In the genomic region with DNA sequence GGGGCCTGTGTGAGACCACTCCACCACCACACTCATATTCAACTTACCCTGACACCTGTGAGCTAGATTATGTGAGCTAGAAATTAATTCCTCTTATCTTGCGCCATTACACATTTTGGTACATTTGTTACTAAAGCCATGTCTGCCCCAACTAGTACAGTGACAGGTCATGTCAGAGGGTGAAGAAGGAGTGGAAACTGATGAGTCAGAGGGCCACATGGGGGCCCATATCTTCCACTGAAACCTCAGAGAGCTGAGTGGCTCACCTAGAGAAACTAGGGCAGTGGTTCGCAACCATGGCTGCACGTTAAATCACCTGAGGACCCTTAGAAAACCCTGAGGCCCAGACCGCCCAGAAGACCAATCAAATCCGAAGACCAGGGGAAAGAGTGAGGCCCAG, we compare ENCODE assay signal across 19 cellular contexts. TPM values are rescaled to one million over a fixed set of nuclear protein-coding genes. Genes with fewer than 3 reads are reported as not detected.
DNase-seq lines count a peak whose midpoint lies in the region; ATAC-seq and TF ChIP-seq lines count a peak whose summit lies in the region.
"Had no signal": no experiment of that assay in that cellular context is flagged by ENCODE, and none has a peak within 500 bp of the region (broad histone marks: within the 10 kb centered on the region; RNA-seq: fewer than 3 reads in every experiment).

No MANE protein-coding gene starts in this region.

- no peaks in the 10 kb centered on the region for H3K9me2 ChIP-seq in GM23338 (ENCODE audit: insufficient read depth)

- peaks cover 5% of the 10 kb centered on the region for H3K27me3 Mint-ChIP-seq in activated CD8-positive, alpha-beta memory T cell treated with anti-CD3 and anti-CD28 coated beads, Interleukin-2, amount 10 ng/mL, durations not matched to agents 7 days and 5 days
- H3K27me3 Mint-ChIP-seq in GM23338 (ENCODE audit: insufficient read depth, low read depth, poor library complexity) (peaks cover 3% of the 10 kb centered on the region), immature natural killer cell (ENCODE audit: low read depth in 3 of 3) (peaks cover 0 to 3% (median 2%) of the 10 kb centered on the region in 3 donors)
- no peaks in the 10 kb centered on the region for H3K27me3 Mint-ChIP-seq in activated naive CD8-positive, alpha-beta T cell treated with anti-CD3 and anti-CD28 coated beads, Interleukin-2, amount 50 U/mL, for 24 hours

- ATAC-seq in activated CD8-positive, alpha-beta memory T cell treated with anti-CD3 and anti-CD28 coated beads, Interleukin-2, amount 10 ng/mL, durations not matched to agents 7 days and 5 days: peak; percentile 57
- ATAC-seq in GM23338 (no peak), body of pancreas (no peak)
- peak; percentile 96 for ATAC-seq in activated naive CD8-positive, alpha-beta T cell treated with anti-CD3 and anti-CD28 coated beads, Interleukin-2, amount 50 U/mL, for 24 hours
- ATAC-seq: HCT116 had no signal

- CTCF ChIA-PET in activated CD8-positive, alpha-beta memory T cell treated with anti-CD3 and anti-CD28 coated beads, Interleukin-2, amount 10 ng/mL, durations not matched to agents 7 days and 5 days (lab: Charles Lee): no interaction called here

- H3K27me3 ChIP-seq in GM23338 (ENCODE audit: insufficient read depth) (no peaks in the 10 kb centered on the region), body of pancreas (no peaks in the 10 kb centered on the region)

- DNase-seq in activated CD8-positive, alpha-beta memory T cell treated with anti-CD3 and anti-CD28 coated beads, Interleukin-2, amount 10 ng/mL, durations not matched to agents 7 days and 5 days: peak; percentile 46
- no peak for DNase-seq in activated CD8-positive, alpha-beta memory T cell treated with anti-CD3 and anti-CD28 coated beads, Interleukin-2, amount 50 U/mL, for 48 hours
- DNase-seq in GM23338 (ENCODE audit: low spot score) (no peak), NB4 (ENCODE audit: low read depth) (peak; percentile 34), body of pancreas (no peak), hypothalamus (lab: John Stamatoyannopoulos, UW) (no peak), immature natural killer cell (no peak)
- peak; percentile 33 for DNase-seq in activated naive CD8-positive, alpha-beta T cell treated with anti-CD3 and anti-CD28 coated beads, Interleukin-2, amount 50 U/mL, for 24 hours
- DNase-seq: ACHN, COR-L47, GF-D8, GM23248, NCI-H1048, NCI-H1436 treated with DMSO at 0.1 percent for 48 hours, NCI-H2029 treated with DMSO at 0.1 percent for 48 hours, NCI-H2171 treated with DMSO at 0.1 percent for 48 hours, NCI-H748 treated with DMSO at 0.1 percent for 48 hours, RPMI8226 had no signal

- H3K4me1 ChIP-seq in GM23338 (ENCODE audit: insufficient read depth) (no peaks in the 10 kb centered on the region), body of pancreas (no peaks in the 10 kb centered on the region)

- H3K27ac Mint-ChIP-seq in activated CD8-positive, alpha-beta memory T cell treated with anti-CD3 and anti-CD28 coated beads, Interleukin-2, amount 10 ng/mL, durations not matched to agents 7 days and 5 days: no peak overlapping the region
- H3K27ac Mint-ChIP-seq in GM23338 (no peak overlapping the region), immature natural killer cell (no peak overlapping the region)
- peak overlapping the region; percentile 8 for H3K27ac Mint-ChIP-seq in activated naive CD8-positive, alpha-beta T cell treated with anti-CD3 and anti-CD28 coated beads, Interleukin-2, amount 50 U/mL, for 24 hours

- no peak overlapping the region for H3K4me2 ChIP-seq in GM23338

- H3K36me3 ChIP-seq in GM23338 (ENCODE audit: insufficient read depth): no peaks in the 10 kb centered on the region
- no peaks in the 10 kb centered on the region for H3K36me3 ChIP-seq in body of pancreas (replicated peaks in 1 of 2; ENCODE audit: insufficient read depth in 1 of 2, low read depth in 2 of 2)

- no peaks in the 10 kb centered on the region for H3K79me2 ChIP-seq in GM23338 (replicated peaks; ENCODE audit: insufficient read depth)

- WGBS in body of pancreas, 2 donors: 88 to 94% methylated on average over 5 of the region's 5 CpGs

- intact Hi-C loops in body of pancreas (cut with DNase I): no loop called here

- TF ChIP-seq CTCF in GM23338 (conservative IDR thresholded peaks at IDR 0.05; ENCODE audit: low read depth in 2 of 2) (no peak), NB4 (IDR thresholded peaks at IDR 0.05; ENCODE audit: low read depth, low read length) (no peak), body of pancreas (IDR thresholded peaks at IDR 0.05) (no peak)

- H3K4me3 Mint-ChIP-seq in activated CD8-positive, alpha-beta memory T cell treated with anti-CD3 and anti-CD28 coated beads, Interleukin-2, amount 10 ng/mL, durations not matched to agents 7 days and 5 days: no peak overlapping the region
- H3K4me3 Mint-ChIP-seq in GM23338 (no peak overlapping the region), immature natural killer cell (no peak overlapping the region)
- no peak overlapping the region for H3K4me3 Mint-ChIP-seq in activated naive CD8-positive, alpha-beta T cell treated with anti-CD3 and anti-CD28 coated beads, Interleukin-2, amount 50 U/mL, for 24 hours

- peaks cover 5% of the 10 kb centered on the region for H3K4me1 Mint-ChIP-seq in activated CD8-positive, alpha-beta memory T cell treated with anti-CD3 and anti-CD28 coated beads, Interleukin-2, amount 10 ng/mL, durations not matched to agents 7 days and 5 days
- H3K4me1 Mint-ChIP-seq in GM23338 (no peaks in the 10 kb centered on the region; the same call in 2 of the 3 replicates), immature natural killer cell (no peaks in the 10 kb centered on the region)
- H3K4me1 Mint-ChIP-seq in activated naive CD8-positive, alpha-beta T cell treated with anti-CD3 and anti-CD28 coated beads, Interleukin-2, amount 50 U/mL, for 24 hours: peaks cover 12% of the 10 kb centered on the region

- no peak for TF ChIP-seq POLR2A in NB4 (IDR thresholded peaks at IDR 0.05; ENCODE audit: extremely low read depth, insufficient read length)
- no peak for TF ChIP-seq POLR2A in body of pancreas (IDR thresholded peaks at IDR 0.05)

- H3F3A ChIP-seq in GM23338 (replicated peaks; ENCODE audit: low read depth): no peaks in the 10 kb centered on the region

- H3K9me3 Mint-ChIP-seq in activated CD8-positive, alpha-beta memory T cell treated with anti-CD3 and anti-CD28 coated beads, Interleukin-2, amount 10 ng/mL, durations not matched to agents 7 days and 5 days (ENCODE audit: low read depth): no peaks in the 10 kb centered on the region
- H3K9me3 Mint-ChIP-seq in GM23338 (no peaks in the 10 kb centered on the region; the same call in 2 of the 3 replicates), immature natural killer cell (no peaks in the 10 kb centered on the region)
- no peaks in the 10 kb centered on the region for H3K9me3 Mint-ChIP-seq in activated naive CD8-positive, alpha-beta T cell treated with anti-CD3 and anti-CD28 coated beads, Interleukin-2, amount 50 U/mL, for 24 hours

- no peaks in the 10 kb centered on the region for H3K9me3 ChIP-seq in body of pancreas

- H3K27ac ChIP-seq in GM23338 (ENCODE audit: low read depth) (no peak overlapping the region), body of pancreas (no peak overlapping the region)
- H3K27ac ChIP-seq: GM23248 had no signal

- H3K4me3 ChIP-seq in GM23338 (no peak overlapping the region), NB4 (ENCODE audit: low read depth, low read length) (no peak overlapping the region), body of pancreas (no peak overlapping the region)
- H3K4me3 ChIP-seq: GM23248 had no signal

- no peaks in the 10 kb centered on the region for H3K36me3 Mint-ChIP-seq in activated CD8-positive, alpha-beta memory T cell treated with anti-CD3 and anti-CD28 coated beads, Interleukin-2, amount 10 ng/mL, durations not matched to agents 7 days and 5 days
- no peaks in the 10 kb centered on the region for H3K36me3 Mint-ChIP-seq in GM23338 (ENCODE audit: low read depth)
- H3K36me3 Mint-ChIP-seq in activated naive CD8-positive, alpha-beta T cell treated with anti-CD3 and anti-CD28 coated beads, Interleukin-2, amount 50 U/mL, for 24 hours (ENCODE audit: low read depth): no peaks in the 10 kb centered on the region
- no peaks in the 10 kb centered on the region for H3K36me3 Mint-ChIP-seq in immature natural killer cell

- no peaks in the 10 kb centered on the region for H4K20me1 ChIP-seq in GM23338 (replicated peaks; ENCODE audit: insufficient read depth)

- peak overlapping the region; percentile 66; the same call in 1 of the 2 replicates for H2AFZ ChIP-seq in GM23338
- H2AFZ ChIP-seq: GM23248 had no signal

TF ChIP-seq in GM23338, 12 proteins besides CTCF, POLR2A, EP300 and RAD21 (continues in another document):
- TF ChIP-seq ETS1 (IDR thresholded peaks at IDR 0.05): no peak
- TF ChIP-seq ZNF114 (CRISPR knock-in tag; IDR thresholded peaks at IDR 0.05): no peak
- no peak for TF ChIP-seq JUNB (IDR thresholded peaks at IDR 0.05; ENCODE audit: unreplicated experiment)
- no peak for TF ChIP-seq STAT1 (IDR thresholded peaks at IDR 0.05; ENCODE audit: unreplicated experiment)
- TF ChIP-seq EZH2phosphoT487 (IDR thresholded peaks at IDR 0.05; ENCODE audit: unreplicated experiment): no peak
- TF ChIP-seq CREB1 (CRISPR knock-in tag; IDR thresholded peaks at IDR 0.05; ENCODE audit: low read depth): no peak
- no peak for TF ChIP-seq NANOG (IDR thresholded peaks at IDR 0.05; ENCODE audit: borderline replicate concordance)
- TF ChIP-seq EZH2 (IDR thresholded peaks at IDR 0.05; ENCODE audit: low read depth, unreplicated experiment): no peak
- no peak for TF ChIP-seq POLR2AphosphoS5 (IDR thresholded peaks at IDR 0.05; ENCODE audit: low read depth)
- TF ChIP-seq ZNF331 (CRISPR knock-in tag; IDR thresholded peaks at IDR 0.05; ENCODE audit: low read depth): no peak

RNA-seq across cellular contexts. Expression of gene MEF2A, which starts 15.7 kb away (rescaled TPM):
- 10 to 100 TPM; 20.4 to 23.4 TPM for total RNA-seq in activated CD8-positive, alpha-beta memory T cell treated with anti-CD3 and anti-CD28 coated beads, Interleukin-2, amount 10 ng/mL, durations not matched to agents 7 days and 5 days
- total RNA-seq in GM23338 (2014; rRNA removed; shearing (Covaris generic)): 42.3 and 46.1 TPM in 2 replicates
- polyA plus RNA-seq in GM23338 (2016; fragmentation: Nextera tagmentation; extraction: Ambion mirVana): 17.7 and 20.3 TPM in 2 replicates
- 10 to 100 TPM; 25.1 to 68.7 TPM for total RNA-seq in body of pancreas
- 10 to 100 TPM in 1 of 3 donors, 1 to 10 TPM in 2; 5.8 to 14.4 (median 6.3) TPM for polyA plus RNA-seq in immature natural killer cell

Comparison
In these comparisons a context has a peak if more than half of its experiments do, and no peak if none do; other contexts are left out.
1. DNase-seq: peak in activated CD8-positive, alpha-beta memory T cell treated with anti-CD3 and anti-CD28 coated beads, Interleukin-2, amount 10 ng/mL, durations not matched to agents 7 days and 5 days (single experiment), NB4 (single experiment) and activated naive CD8-positive, alpha-beta T cell treated with anti-CD3 and anti-CD28 coated beads, Interleukin-2, amount 50 U/mL, for 24 hours (single experiment); none in activated CD8-positive, alpha-beta memory T cell treated with anti-CD3 and anti-CD28 coated beads, Interleukin-2, amount 50 U/mL, for 48 hours (single experiment), GM23338 (single experiment), body of pancreas (0 of 4), hypothalamus (0 of 51) and immature natural killer cell (0 of 3).
2. ATAC-seq: peak in activated CD8-positive, alpha-beta memory T cell treated with anti-CD3 and anti-CD28 coated beads, Interleukin-2, amount 10 ng/mL, durations not matched to agents 7 days and 5 days (single experiment) and activated naive CD8-positive, alpha-beta T cell treated with anti-CD3 and anti-CD28 coated beads, Interleukin-2, amount 50 U/mL, for 24 hours (single experiment); none in GM23338 (single experiment) and body of pancreas (single experiment).